ENCODE assay signal across 8 cellular contexts in genomic region chr13:49584771-49585182, GRCh38. TPM values are rescaled to one million over a fixed set of nuclear protein-coding genes. Genes with fewer than 3 reads are reported as not detected.
DNase-seq lines count a peak whose midpoint lies in the region; ATAC-seq and TF ChIP-seq lines count a peak whose summit lies in the region.

No MANE protein-coding gene starts in this region.

- H3K9ac ChIP-seq in neuronal stem cell (ENCODE audit: low read depth, low read length, poor library complexity) = peak overlapping the region; percentile 92

- no CpG with 5 or more reads among the region's 16 CpGs for WGBS in neuronal stem cell (ENCODE audit: extremely low coverage in 2 of 2, insufficient read length in 2 of 2, insufficient replicate concordance in 1 of 2), 2 donors

- peak overlapping the region; percentile 81 for H3K4me3 ChIP-seq in fibroblast of pulmonary artery (replicated peaks; ENCODE audit: low read depth, low read length)
- peak overlapping the region; percentile 91 to 94 for H3K4me3 ChIP-seq in neuronal stem cell (ENCODE audit: low read length in 2 of 2)

- H3K27ac ChIP-seq in 22Rv1 (peak overlapping the region; percentile 81), neuronal stem cell (replicated peaks; ENCODE audit: low read length) (no peak overlapping the region)

- peak overlapping the region; percentile 99 for H2AFZ ChIP-seq in neuronal stem cell (ENCODE audit: low read length)

- peaks cover 2 to 11% of the 10 kb centered on the region in 2 donors for H3K4me1 ChIP-seq in neuronal stem cell (ENCODE audit: control insufficient read depth in 2 of 2, insufficient read depth in 1 of 2, low read depth in 1 of 2, low read length in 2 of 2)

- H3K23ac ChIP-seq in neuronal stem cell (ENCODE audit: low read depth, low read length, poor library complexity) = peak overlapping the region; percentile 99

- H3K4me2 ChIP-seq in neuronal stem cell (ENCODE audit: insufficient read depth, low read length, poor library complexity, severe bottlenecking) = peak overlapping the region; percentile 93

- DNase-seq in SW480 (ENCODE audit: low spot score) (peak; percentile 56), fibroblast of pulmonary artery (ENCODE audit: low read depth) (no peak), neuronal stem cell (ENCODE audit: low spot score) (peak; percentile 6), retina (no peak), T-helper 9 cell (no peak)

- ATAC-seq in GM18511 (IDR thresholded peaks at IDR 0.05; ENCODE audit: unreplicated experiment) (peak; percentile 21), HG03095 (IDR thresholded peaks at IDR 0.05; ENCODE audit: unreplicated experiment) (peak; percentile 7)

- no peak overlapping the region for H2BK15ac ChIP-seq in neuronal stem cell (ENCODE audit: low read length)

- H2BK5ac ChIP-seq in neuronal stem cell (ENCODE audit: low read length) = no peak overlapping the region

- H3K79me1 ChIP-seq in neuronal stem cell (ENCODE audit: low read depth, low read length) = peaks cover 11% of the 10 kb centered on the region

- H3K9me3 ChIP-seq in neuronal stem cell (replicated peaks in 1 of 2; ENCODE audit: control insufficient read depth in 2 of 2, insufficient read depth in 1 of 2, low read depth in 1 of 2, low read length in 2 of 2) = no peaks in the 10 kb centered on the region

- H3K18ac ChIP-seq in neuronal stem cell (ENCODE audit: low read length) = peak overlapping the region; percentile 97

- peak overlapping the region; percentile 19 for H2BK120ac ChIP-seq in neuronal stem cell (ENCODE audit: low read depth, low read length)

- peaks cover 9 to 26% of the 10 kb centered on the region in 2 donors for H3K36me3 ChIP-seq in neuronal stem cell (replicated peaks in 1 of 2; ENCODE audit: control insufficient read depth in 2 of 2, insufficient read depth in 2 of 2, low read length in 2 of 2)

- H4K91ac ChIP-seq in neuronal stem cell (ENCODE audit: low read depth, low read length, poor library complexity) = no peak overlapping the region

- H4K8ac ChIP-seq in neuronal stem cell (ENCODE audit: low read depth, low read length) = no peak overlapping the region

- H3K27me3 ChIP-seq in neuronal stem cell (ENCODE audit: control insufficient read depth in 3 of 3, insufficient read depth in 3 of 3, low read depth in 1 of 3, low read length in 3 of 3) = no peaks in the 10 kb centered on the region

- H3K14ac ChIP-seq in neuronal stem cell (ENCODE audit: low read length) = peak overlapping the region; percentile 47

- no peak overlapping the region for H2BK12ac ChIP-seq in neuronal stem cell (ENCODE audit: low read length)

- TF ChIP-seq CTCF in 22Rv1 (IDR thresholded peaks at IDR 0.05) = no peak
- no peak for TF ChIP-seq CTCF in fibroblast of pulmonary artery (IDR thresholded peaks at IDR 0.05; ENCODE audit: low read length, missing control alignments)

- no peak overlapping the region for H3K4ac ChIP-seq in neuronal stem cell (ENCODE audit: low read length)

- no peak overlapping the region for H2AK5ac ChIP-seq in neuronal stem cell (ENCODE audit: low read depth, low read length)

RNA-seq across cellular contexts. Expression of gene RCBTB1, which starts 0.6 kb away (rescaled TPM):
- 14.6 TPM for polyA plus RNA-seq in neuronal stem cell (2013, experiment 1 of 2)
- polyA plus RNA-seq in neuronal stem cell (2013, experiment 2 of 2) = 15.1 TPM

RNA-seq across cellular contexts. Expression of gene ARL11, which starts 43.5 kb away (rescaled TPM):
- 0.04 TPM for polyA plus RNA-seq in neuronal stem cell (2013, experiment 1 of 2)
- polyA plus RNA-seq in neuronal stem cell (2013, experiment 2 of 2) = 0.10 TPM

Comparison
In these comparisons a context has a peak if more than half of its experiments do, and no peak if none do; other contexts are left out.
1. DNase-seq: peak in SW480 (single experiment) and neuronal stem cell (single experiment); none in fibroblast of pulmonary artery (single experiment), retina (single experiment) and T-helper 9 cell (single experiment).